11 cellular contexts compared by ENCODE assay signal in genomic region chr11:119362741-119363080, GRCh38. TPM values are rescaled to one million over a fixed set of nuclear protein-coding genes. Genes with fewer than 3 reads are reported as not detected.
A peak's percentile ranks its signal among the peaks of the same experiment; 100 is the strongest.
DNase-seq lines count a peak whose midpoint lies in the region; ATAC-seq and TF ChIP-seq lines count a peak whose summit lies in the region.
"Had no signal": no experiment of that assay in that cellular context is flagged by ENCODE, and none has a peak within 500 bp of the region (broad histone marks: within the 10 kb centered on the region; RNA-seq: fewer than 3 reads in every experiment).

No MANE protein-coding gene starts in this region.

- no peak overlapping the region for H2BK5ac ChIP-seq in H9 (ENCODE audit: insufficient read length, low read length)

- peaks cover 60% of the 10 kb centered on the region for H3K27me3 Mint-ChIP-seq in activated T-cell treated with anti-CD3 and anti-CD28 coated beads, Interleukin-2, amount 50 U/mL, for 72 hours (ENCODE audit: low read depth)
- H3K27me3 Mint-ChIP-seq in H9 (ENCODE audit: low read depth), result peaks cover 71% of the 10 kb centered on the region

- no peak overlapping the region for H3K18ac ChIP-seq in H9 (ENCODE audit: insufficient read length, low read depth, low read length)

- H3K27me3 ChIP-seq in body of pancreas, result no peaks in the 10 kb centered on the region
- peaks cover 6 to 13% of the 10 kb centered on the region in 2 donors for H3K27me3 ChIP-seq in mucosa of rectum (ENCODE audit: control insufficient read depth in 2 of 2, insufficient read depth in 2 of 2, low read length in 2 of 2)
- no peaks in the 10 kb centered on the region for H3K27me3 ChIP-seq in testis
- peaks cover 23% of the 10 kb centered on the region; the same call in 1 of the 2 replicates for H3K27me3 ChIP-seq in H9 (ENCODE audit: insufficient read depth, low read length)

- no peak for DNase-seq in activated T-cell treated with anti-CD3 and anti-CD28 coated beads, Interleukin-2, amount 50 U/mL, for 72 hours
- DNase-seq in activated T-cell treated with anti-CD3 and anti-CD28 coated beads for 4 hours, result no peak
- DNase-seq in body of pancreas, result no peak
- DNase-seq in testis, result no peak
- DNase-seq in GM13977 (ENCODE audit: low spot score), result no peak
- DNase-seq in inferior parietal cortex (ENCODE audit: extremely low spot score), result no peak
- DNase-seq in H9, result no peak
- DNase-seq: activated CD4-positive, alpha-beta T cell treated with anti-CD3 and anti-CD28 coated beads, Interleukin-2, amount 50 U/mL, for 4 hours; NCI-H1048 had no signal

- no peak overlapping the region for H4K8ac ChIP-seq in H9 (replicated peaks; ENCODE audit: insufficient read length, low read depth, low read length)

- 30 to 35% methylated on average over 2 to 5 of the region's 5 CpGs for WGBS in body of pancreas, 2 donors
- WGBS in testis, 2 donors, result 50 to 59% methylated on average over 1 to 5 of the region's 5 CpGs
- no CpG with 5 or more reads among the region's 5 CpGs for WGBS in H9 (ENCODE audit: extremely low coverage, insufficient read length, low lambda C conversion rate)

- no peaks in the 10 kb centered on the region for H3K79me2 ChIP-seq in H9 (ENCODE audit: insufficient read depth, low read length)

- H3K4me1 Mint-ChIP-seq in activated T-cell treated with anti-CD3 and anti-CD28 coated beads, Interleukin-2, amount 50 U/mL, for 72 hours (ENCODE audit: low read depth), result peaks cover 43% of the 10 kb centered on the region
- peaks cover 36 to 37% of the 10 kb centered on the region in 2 experiments for H3K4me1 Mint-ChIP-seq in H9

- H3K23ac ChIP-seq in H9 (ENCODE audit: insufficient read length, low read depth, low read length), result no peak overlapping the region

- H3K36me3 ChIP-seq in body of pancreas (replicated peaks in 1 of 2; ENCODE audit: insufficient read depth in 1 of 2, low read depth in 2 of 2), result peaks cover 0 to 7% of the 10 kb centered on the region in 2 donors
- H3K36me3 ChIP-seq in mucosa of rectum (ENCODE audit: control insufficient read depth in 2 of 2, insufficient read depth in 2 of 2, low read length in 2 of 2), result peaks cover 0 to 10% of the 10 kb centered on the region in 2 donors
- H3K36me3 ChIP-seq in testis (ENCODE audit: low read depth, missing control alignments), result no peaks in the 10 kb centered on the region
- H3K36me3 ChIP-seq: prostate gland had no signal

- H2BK120ac ChIP-seq in H9 (ENCODE audit: low read depth, low read length, poor library complexity, severe bottlenecking), result no peak overlapping the region

- H3T11ph ChIP-seq in H9 (ENCODE audit: low read length), result no peak overlapping the region

- H2AK5ac ChIP-seq in H9 (ENCODE audit: insufficient read length, low read length), result no peak overlapping the region

- H2BK15ac ChIP-seq in H9 (ENCODE audit: low read depth, low read length), result no peak overlapping the region

- H3K79me1 ChIP-seq in H9 (ENCODE audit: insufficient read depth, low read depth, low read length, poor library complexity, severe bottlenecking), result no peaks in the 10 kb centered on the region

- H4K5ac ChIP-seq in H9 (ENCODE audit: insufficient read length, low read depth, low read length), result no peak overlapping the region

- H4K91ac ChIP-seq in H9 (ENCODE audit: insufficient read length, low read depth, low read length), result no peak overlapping the region

- H3K4me1 ChIP-seq in body of pancreas (peaks cover 53% of the 10 kb centered on the region), mucosa of rectum (ENCODE audit: control insufficient read depth in 2 of 2, insufficient read depth in 2 of 2, low read length in 2 of 2) (peaks cover 32 to 43% of the 10 kb centered on the region in 2 donors), testis (peaks cover 55% of the 10 kb centered on the region), H9 (ENCODE audit: insufficient read depth, low read length) (peaks cover 7% of the 10 kb centered on the region; the same call in 1 of the 2 replicates)
- H3K4me1 ChIP-seq: prostate gland had no signal

- H3K36me3 Mint-ChIP-seq in activated T-cell treated with anti-CD3 and anti-CD28 coated beads, Interleukin-2, amount 50 U/mL, for 72 hours (ENCODE audit: insufficient read depth in 2 of 2), result peaks cover 0 to 4% of the 10 kb centered on the region in 2 donors
- H3K36me3 Mint-ChIP-seq in H9 (ENCODE audit: insufficient read depth in 1 of 3, low read depth in 3 of 3), result peaks cover 9 to 28% (median 22%) of the 10 kb centered on the region in 3 experiments

- H3K9me3 Mint-ChIP-seq in activated T-cell treated with anti-CD3 and anti-CD28 coated beads, Interleukin-2, amount 50 U/mL, for 72 hours, result peaks cover 0 to 2% of the 10 kb centered on the region in 2 donors
- peaks cover 2 to 5% of the 10 kb centered on the region in 2 experiments; a peak in 2 of 5 replicates for H3K9me3 Mint-ChIP-seq in H9

- no peak for ATAC-seq in activated T-cell treated with anti-CD3 and anti-CD28 coated beads, Interleukin-2, amount 50 U/mL, for 72 hours (replicated peaks in 1 of 2)
- ATAC-seq in body of pancreas, result peak; percentile 2

- H3K4ac ChIP-seq in H9 (ENCODE audit: low read depth, low read length), result no peak overlapping the region

- no peak overlapping the region for H3K14ac ChIP-seq in H9 (ENCODE audit: insufficient read depth, low read length)

- H3K9ac ChIP-seq in mucosa of rectum (ENCODE audit: low read depth in 1 of 2, low read length in 2 of 2) (peak overlapping the region; percentile 17 to 70), H9 (ENCODE audit: extremely low read depth, insufficient read length, low read length) (no peak overlapping the region)

- H3K27ac Mint-ChIP-seq in activated T-cell treated with anti-CD3 and anti-CD28 coated beads, Interleukin-2, amount 50 U/mL, for 72 hours, result no peak overlapping the region
- H3K27ac Mint-ChIP-seq in H9, result no peak overlapping the region

- H2BK12ac ChIP-seq in H9 (ENCODE audit: insufficient read length, low read depth, low read length), result no peak overlapping the region

- H3K23me2 ChIP-seq in H9 (ENCODE audit: insufficient read length, low read depth, low read length, poor library complexity, severe bottlenecking), result peaks cover 4% of the 10 kb centered on the region

- no peak overlapping the region for H2BK20ac ChIP-seq in H9 (ENCODE audit: low read depth, low read length, poor library complexity, severe bottlenecking)

- H3K56ac ChIP-seq in H9 (ENCODE audit: insufficient read length, low read depth, low read length), result no peak overlapping the region

- no peak for TF ChIP-seq POLR2A in body of pancreas (IDR thresholded peaks at IDR 0.05)
- no peak for TF ChIP-seq POLR2A in testis (IDR thresholded peaks at IDR 0.05)

- H3K4me3 ChIP-seq in body of pancreas, result no peak overlapping the region
- peak overlapping the region; percentile 53 to 68 for H3K4me3 ChIP-seq in mucosa of rectum (ENCODE audit: low read length in 2 of 2)
- H3K4me3 ChIP-seq in testis, result no peak overlapping the region
- H3K4me3 ChIP-seq: prostate gland had no signal

- peak overlapping the region; percentile 6 to 53 for H3K4me3 Mint-ChIP-seq in activated T-cell treated with anti-CD3 and anti-CD28 coated beads, Interleukin-2, amount 50 U/mL, for 72 hours
- H3K4me3 Mint-ChIP-seq in H9, result 0 out of 5 replicates have a peak overlapping the region, but pooled peaks of 1 of the 2 experiments have one; percentile 47

- intact Hi-C loops in body of pancreas (cut with DNase I), result no loop called here
- intact Hi-C loops in testis (cut with DNase I; ENCODE audit: low total_unique reads), result no loop called here

- H3K27ac ChIP-seq in body of pancreas, result peak overlapping the region; percentile 55 to 95 (median 82)
- H3K27ac ChIP-seq in mucosa of rectum (ENCODE audit: low read depth in 2 of 2, low read length in 2 of 2), result peak overlapping the region in 1 of 2 donors; percentile 41
- peak overlapping the region; percentile 68 to 71 for H3K27ac ChIP-seq in testis
- no peak overlapping the region for H3K27ac ChIP-seq in H9 (ENCODE audit: insufficient read length, low read depth, low read length)

- TF ChIP-seq CTCF in body of pancreas (IDR thresholded peaks at IDR 0.05), result no peak
- TF ChIP-seq CTCF in testis (IDR thresholded peaks at IDR 0.05), result no peak
- TF ChIP-seq CTCF in GM13977 (IDR thresholded peaks at IDR 0.05; ENCODE audit: extremely low read depth, insufficient read depth, missing control alignments), result no peak
- no peak for TF ChIP-seq CTCF in H9 (conservative IDR thresholded peaks at IDR 0.05)

- H3K9me3 ChIP-seq in body of pancreas (no peaks in the 10 kb centered on the region), mucosa of rectum (ENCODE audit: control insufficient read depth in 2 of 2, low read length in 2 of 2) (no peaks in the 10 kb centered on the region), testis (no peaks in the 10 kb centered on the region), H9 (ENCODE audit: control insufficient read depth, low read depth, low read length) (no peaks in the 10 kb centered on the region)
- H3K9me3 ChIP-seq: prostate gland had no signal

- H2AFZ ChIP-seq in H9 (ENCODE audit: low read length), result no peak overlapping the region

- no peak overlapping the region for H3K4me2 ChIP-seq in H9 (ENCODE audit: insufficient read depth, insufficient read length, low read length)

- in situ Hi-C loops in GM13977 (cut with MboI; ENCODE audit: low pct_unique_long_range_greater_than_20kb, low sequenced_read_pairs, unreplicated experiment), result no loop called here

- peaks cover 4% of the 10 kb centered on the region for H4K20me1 ChIP-seq in H9 (ENCODE audit: control insufficient read depth, insufficient read depth, insufficient read length)

RNA-seq across cellular contexts. Expression of gene MFRP, which starts 16.2 kb away (rescaled TPM):
- not detected for total RNA-seq in activated T-cell treated with anti-CD3 and anti-CD28 coated beads, Interleukin-2, amount 50 U/mL, for 72 hours
- total RNA-seq in body of pancreas (under 1 TPM in 1 of 2 donors, not detected in 1; 0.52 TPM), testis (not detected), H9 (2021) (not detected in 2 replicates)
- not detected for polyA plus RNA-seq in testis (ENCODE audit: insufficient read depth, low read depth, low replicate concordance)
- total RNA-seq: prostate gland had no signal

RNA-seq across cellular contexts. Expression of gene USP2, which starts 18.8 kb away (rescaled TPM):
- 1 to 10 TPM in 1 of 2 donors, under 1 TPM in 1; 0.91 to 3.0 TPM for total RNA-seq in activated T-cell treated with anti-CD3 and anti-CD28 coated beads, Interleukin-2, amount 50 U/mL, for 72 hours
- total RNA-seq in body of pancreas, result 10 to 100 TPM in 1 of 2 donors, 1 to 10 TPM in 1; 3.9 to 19.4 TPM
- 100 to 1,000 TPM in 1 of 2 donors, 10 to 100 TPM in 1; 41.2 to 100 TPM for total RNA-seq in testis
- 168 TPM for polyA plus RNA-seq in testis (ENCODE audit: insufficient read depth, low read depth, low replicate concordance)
- 5.7 and 7.6 TPM in 2 replicates for total RNA-seq in H9 (2021)

RNA-seq across cellular contexts. Expression of gene C1QTNF5, which starts 22.0 kb away (rescaled TPM):
- not detected for total RNA-seq in activated T-cell treated with anti-CD3 and anti-CD28 coated beads, Interleukin-2, amount 50 U/mL, for 72 hours
- total RNA-seq in body of pancreas (10 to 100 TPM; 28.8 to 54.1 TPM), testis (1 to 10 TPM; 4.7 to 5.3 TPM), H9 (2021) (0.33 and 0.59 TPM in 2 replicates)
- polyA plus RNA-seq in testis (ENCODE audit: insufficient read depth, low read depth, low replicate concordance), result 12.6 TPM

RNA-seq across cellular contexts. Expression of gene RNF26, which starts 28.4 kb away (rescaled TPM):
- total RNA-seq in activated T-cell treated with anti-CD3 and anti-CD28 coated beads, Interleukin-2, amount 50 U/mL, for 72 hours, result 10 to 100 TPM; 32.5 to 38.9 TPM
- total RNA-seq in body of pancreas (1 to 10 TPM; 5.7 to 9.2 TPM), testis (10 to 100 TPM; 28.2 to 31.0 TPM), H9 (2021) (56.2 and 57.6 TPM in 2 replicates)
- 37.1 TPM for polyA plus RNA-seq in testis (ENCODE audit: insufficient read depth, low read depth, low replicate concordance)

RNA-seq across cellular contexts. Expression of gene MCAM, which starts 45.8 kb away (rescaled TPM):
- total RNA-seq in activated T-cell treated with anti-CD3 and anti-CD28 coated beads, Interleukin-2, amount 50 U/mL, for 72 hours, result 1 to 10 TPM; 4.7 to 5.2 TPM
- total RNA-seq in body of pancreas, result 100 to 1,000 TPM in 1 of 2 donors, 10 to 100 TPM in 1; 75.0 to 205 TPM
- total RNA-seq in testis, result 10 to 100 TPM; 39.1 to 45.1 TPM
- polyA plus RNA-seq in testis (ENCODE audit: insufficient read depth, low read depth, low replicate concordance), result 43.1 TPM
- total RNA-seq in H9 (2021), result 21.5 and 23.3 TPM in 2 replicates

Comparison
In these comparisons a context has a peak if more than half of its experiments do, and no peak if none do; other contexts are left out.
1. H3K4me3 ChIP-seq: peak in mucosa of rectum (2 of 2); none in body of pancreas (0 of 2) and testis (0 of 2).
2. RNA of gene C1QTNF5, which starts 22.0 kb away (total RNA-seq): 28.8 to 54.1 TPM in body of pancreas; 4.7 to 5.3 TPM in testis, 0.33 to 0.59 TPM in H9 and not detected in activated T-cell treated with anti-CD3 and anti-CD28 coated beads, Interleukin-2, amount 50 U/mL, for 72 hours; every median in the first group is over 4 times any median in the second.